ENCODE assay signal across 8 cellular contexts in the genomic region with DNA sequence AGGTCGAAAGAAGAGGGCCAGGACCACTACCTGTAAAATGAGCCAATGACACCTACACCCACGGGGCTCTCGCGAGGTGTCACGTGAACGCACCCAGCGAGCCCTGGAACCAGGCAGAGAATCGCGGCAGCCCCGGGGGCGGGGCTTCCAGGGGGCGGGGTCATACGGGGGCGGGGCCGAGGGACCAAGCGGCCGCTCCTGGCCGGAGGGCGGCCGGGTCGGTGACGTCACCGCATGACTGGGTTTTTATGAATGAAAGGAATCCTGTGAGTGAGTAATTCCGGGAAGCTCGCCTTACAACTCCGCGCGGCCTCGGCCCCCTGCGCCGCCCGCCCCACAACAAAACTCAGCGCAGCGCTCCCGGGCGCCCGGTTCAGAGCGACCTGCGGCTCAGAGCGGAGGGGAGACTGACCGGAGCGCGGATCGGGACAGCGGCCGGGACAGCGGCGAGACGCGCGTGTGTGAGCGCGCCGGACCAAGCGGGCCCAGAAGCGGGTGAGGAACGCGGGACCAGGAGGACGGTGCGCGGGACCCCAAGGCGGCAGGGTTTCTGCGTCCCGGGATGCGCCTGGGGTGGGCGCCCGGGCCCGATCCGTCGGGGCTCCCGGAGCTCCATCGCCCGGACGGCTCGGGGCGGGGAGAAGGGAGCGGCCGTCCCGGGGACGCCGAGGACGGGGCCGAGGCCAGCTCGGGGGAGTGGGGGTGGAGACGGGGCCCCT. TPM values are rescaled to one million over a fixed set of nuclear protein-coding genes. Genes with fewer than 3 reads are reported as not detected.
DNase-seq lines count a peak whose midpoint lies in the region; ATAC-seq and TF ChIP-seq lines count a peak whose summit lies in the region.

MAFF (plus strand) TSS at position 277 of the 719 bp plus-strand sequence. CDS start 11,860 bp downstream, outside the sequence.

- peak; percentile 75 to 92 (median 84) for DNase-seq in CD8-positive, alpha-beta T cell
- DNase-seq in HUDEP-2 (lab: John Stamatoyannopoulos, UW; ENCODE audit: unreplicated experiment in 76 of 76) (peak in 74 of 76 experiments; percentile 27 to 96 (median 89)), activated T-cell treated with anti-CD3 and anti-CD28 coated beads for 4 hours (peak; percentile 85), epithelial cell of esophagus (ENCODE audit: low read depth) (peak; percentile 97)
- DNase-seq in stimulated activated CD8-positive, alpha-beta memory T cell treated with anti-CD3 and anti-CD28 coated beads, Interleukin-2, amount 100 ng/mL, for 1 hour (ENCODE audit: low read depth in 2 of 2): peak; percentile 79 to 85

- peak within 1 kb of the TSS; percentile 82 for H3K9ac ChIP-seq in OCI-LY3 (ENCODE audit: low read length)

- H3K4me3 ChIP-seq in CD8-positive, alpha-beta T cell (ENCODE audit: low read depth, low read length): peak within 1 kb of the TSS; percentile 89
- H3K4me3 ChIP-seq in OCI-LY3 (ENCODE audit: low read length) (peak within 1 kb of the TSS; percentile 96), epithelial cell of esophagus (ENCODE audit: low read length) (peak within 1 kb of the TSS; percentile 65), mononuclear cell (ENCODE audit: low read length) (peak within 1 kb of the TSS; percentile 56)

- intact Hi-C loops in CD8-positive, alpha-beta T cell (cut with DNase I, micrococcal nuclease): loop anchor here (1.0 to 10.0 kb wide), 7 partner anchors 12 to 249 kb away; partner anchors contain the start of genes CSNK1E (in 2 of the 2), PLA2G6 (in 2 of the 2), C22orf23 (in 1 of the 2) and PICK1 (in 1 of the 2)

- peaks cover 14% of the 10 kb centered on the region; the same call in 1 of the 2 replicates for H3K79me2 ChIP-seq in OCI-LY3 (ENCODE audit: low read length)

- POLR2A ChIA-PET in CD8-positive, alpha-beta T cell (lab: Charles Lee): interaction anchor here (1.1 to 1.7 kb wide), 4 partner anchors 13 to 480 kb away, joined by 3 to 13 read pairs (median 5); partner anchors contain the start of genes PLA2G6 and TOMM22

- no peaks in the 10 kb centered on the region for H3K36me3 ChIP-seq in CD8-positive, alpha-beta T cell (ENCODE audit: insufficient read depth, low read length)
- H3K36me3 ChIP-seq in OCI-LY3 (replicated peaks; ENCODE audit: low read depth, low read length): no peaks in the 10 kb centered on the region

- ATAC-seq in CD8-positive, alpha-beta T cell: peak; percentile 74
- ATAC-seq in GM19455 (IDR thresholded peaks at IDR 0.05; ENCODE audit: unreplicated experiment): peak; percentile 56

- H4K20me1 ChIP-seq in OCI-LY3 (ENCODE audit: insufficient read depth, low read length): peaks cover 13% of the 10 kb centered on the region; the same call in 1 of the 2 replicates

- H3K4me1 ChIP-seq in CD8-positive, alpha-beta T cell (ENCODE audit: insufficient read depth, low read length): peaks cover 30% of the 10 kb centered on the region
- H3K4me1 ChIP-seq in OCI-LY3 (ENCODE audit: low read length): peaks cover 28% of the 10 kb centered on the region
- peaks cover 49% of the 10 kb centered on the region for H3K4me1 ChIP-seq in mononuclear cell (ENCODE audit: insufficient read depth, low read length)

- H3K4me2 ChIP-seq in OCI-LY3 (ENCODE audit: low read length): peak within 1 kb of the TSS; percentile 100

- no peaks in the 10 kb centered on the region for H3K9me3 Mint-ChIP-seq in CD8-positive, alpha-beta T cell

- CTCF ChIA-PET in CD8-positive, alpha-beta T cell (lab: Charles Lee): interaction anchor here (1.4 to 2.2 kb wide), 3 partner anchors 12 to 87 kb away, joined by 3 to 6 read pairs (median 5); no protein-coding TSS in a partner anchor

- no peaks in the 10 kb centered on the region for H3K27me3 ChIP-seq in CD8-positive, alpha-beta T cell (ENCODE audit: insufficient read depth, low read length)
- no peaks in the 10 kb centered on the region for H3K27me3 ChIP-seq in OCI-LY3 (ENCODE audit: low read depth, low read length)
- no peaks in the 10 kb centered on the region for H3K27me3 ChIP-seq in mononuclear cell (ENCODE audit: insufficient read depth, low read length)

- H3K27ac ChIP-seq in CD8-positive, alpha-beta T cell (ENCODE audit: low read depth, low read length): peak within 1 kb of the TSS; percentile 63
- H3K27ac ChIP-seq in OCI-LY3 (ENCODE audit: low read length): peak within 1 kb of the TSS; percentile 30

- peaks cover 32% of the 10 kb centered on the region for H3K4me1 Mint-ChIP-seq in CD8-positive, alpha-beta T cell (ENCODE audit: low read depth)

- peak within 1 kb of the TSS; percentile 86 for H2AFZ ChIP-seq in OCI-LY3 (ENCODE audit: low read depth, low read length)

- no peaks in the 10 kb centered on the region for H3K9me3 ChIP-seq in CD8-positive, alpha-beta T cell (ENCODE audit: low read length)
- no peaks in the 10 kb centered on the region for H3K9me3 ChIP-seq in OCI-LY3 (ENCODE audit: insufficient read depth, low read length)
- H3K9me3 ChIP-seq in mononuclear cell (ENCODE audit: low read depth, low read length): no peaks in the 10 kb centered on the region

- no peak for TF ChIP-seq CTCF in CD8-positive, alpha-beta T cell (IDR thresholded peaks at IDR 0.05)
- TF ChIP-seq CTCF in OCI-LY3 (IDR thresholded peaks at IDR 0.05; ENCODE audit: low read depth, low read length) (no peak), epithelial cell of esophagus (IDR thresholded peaks at IDR 0.05; ENCODE audit: insufficient read depth, low read depth, low read length, missing control alignments) (no peak)

- H3K27ac Mint-ChIP-seq in CD8-positive, alpha-beta T cell: peak within 1 kb of the TSS; percentile 96

- H3K27me3 Mint-ChIP-seq in CD8-positive, alpha-beta T cell (ENCODE audit: low read depth): no peaks in the 10 kb centered on the region

- peaks cover 2% of the 10 kb centered on the region for H3K36me3 Mint-ChIP-seq in CD8-positive, alpha-beta T cell

- H3K4me3 Mint-ChIP-seq in CD8-positive, alpha-beta T cell: peak within 1 kb of the TSS; percentile 77

RNA-seq across cellular contexts. Expression of gene MAFF, which starts in this region (rescaled TPM):
- total RNA-seq in CD8-positive, alpha-beta T cell: 10 to 100 TPM; 87.6 to 91.2 TPM
- 37.3 TPM for total RNA-seq in mononuclear cell

Comparison
In these comparisons a context has a peak if more than half of its experiments do, and no peak if none do; other contexts are left out.
1. Peak in every context shown above with its lines: DNase-seq, ATAC-seq, H3K4me3 ChIP-seq and H3K27ac ChIP-seq.